ENCODE assay signal across 12 cellular contexts in the genomic region with DNA sequence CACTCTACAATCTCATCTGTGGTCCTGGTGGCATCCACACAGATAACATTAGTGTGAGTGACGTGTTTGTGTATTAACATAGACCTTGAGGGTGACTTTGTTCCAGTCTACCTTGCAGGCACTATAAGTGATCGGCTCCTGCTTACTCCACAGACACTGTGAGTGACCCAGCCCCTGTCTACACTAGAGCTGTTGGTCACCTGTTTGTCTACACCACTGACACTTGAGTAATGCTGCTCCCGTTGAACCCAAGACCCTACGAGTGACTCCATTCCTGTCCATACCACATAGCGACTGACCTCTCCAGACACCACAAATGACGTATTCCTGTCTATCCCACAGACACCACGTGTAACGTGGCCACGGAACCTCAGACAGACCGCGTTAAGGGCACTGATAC. TPM values are rescaled to one million over a fixed set of nuclear protein-coding genes. Genes with fewer than 3 reads are reported as not detected.
"Had no signal": no experiment of that assay in that cellular context is flagged by ENCODE, and none has a peak within 500 bp of the region (broad histone marks: within the 10 kb centered on the region; RNA-seq: fewer than 3 reads in every experiment).

No MANE protein-coding gene starts in this region.

RNA-seq across cellular contexts. Expression of gene OR2A42, which starts 45.6 kb away (rescaled TPM):
- total RNA-seq: activated CD4-positive, alpha-beta memory T cell treated with anti-CD3 and anti-CD28 coated beads for 36 hours; activated CD4-positive, alpha-beta T cell treated with anti-CD3 and anti-CD28 coated beads, Interleukin-2, amount 10 ng/mL, durations not matched to agents 24 days and 14 days; activated CD8-positive, alpha-beta memory T cell treated with anti-CD3 and anti-CD28 coated beads for 36 hours; activated CD8-positive, alpha-beta T cell treated with anti-CD3 and anti-CD28 coated beads for 36 hours; activated naive CD8-positive, alpha-beta T cell treated with anti-CD3 and anti-CD28 coated beads, Interleukin-2, amount 10 ng/mL, durations not matched to agents 7 days and 5 days; activated T-cell treated with anti-CD3 and anti-CD28 coated beads, Interleukin-2, amount 50 U/mL, for 4 hours; activated T-cell treated with anti-CD3 and anti-CD28 coated beads, Interleukin-2, amount 50 U/mL, for 72 hours; activated T-helper 1 cell treated with anti-CD3 and anti-CD28 coated beads, Interleukin-12 subunit alpha, Interleukin-12 subunit beta, Interleukin-2, Interleukin-4 antibody, amounts not matched to agents 30 ng/mL and 10 ng/mL and 1 ng/mL, durations not matched to agents 14 hours and 24 hours and 36 hours; astrocyte; body of pancreas; cardiac septum; T-helper 2 cell treated with Interferon-gamma antibody and Interleukin-4, amounts not matched to agents 100 ng/mL and 5 ng/mL, for 36 hours had no signal
